In the genomic region with DNA sequence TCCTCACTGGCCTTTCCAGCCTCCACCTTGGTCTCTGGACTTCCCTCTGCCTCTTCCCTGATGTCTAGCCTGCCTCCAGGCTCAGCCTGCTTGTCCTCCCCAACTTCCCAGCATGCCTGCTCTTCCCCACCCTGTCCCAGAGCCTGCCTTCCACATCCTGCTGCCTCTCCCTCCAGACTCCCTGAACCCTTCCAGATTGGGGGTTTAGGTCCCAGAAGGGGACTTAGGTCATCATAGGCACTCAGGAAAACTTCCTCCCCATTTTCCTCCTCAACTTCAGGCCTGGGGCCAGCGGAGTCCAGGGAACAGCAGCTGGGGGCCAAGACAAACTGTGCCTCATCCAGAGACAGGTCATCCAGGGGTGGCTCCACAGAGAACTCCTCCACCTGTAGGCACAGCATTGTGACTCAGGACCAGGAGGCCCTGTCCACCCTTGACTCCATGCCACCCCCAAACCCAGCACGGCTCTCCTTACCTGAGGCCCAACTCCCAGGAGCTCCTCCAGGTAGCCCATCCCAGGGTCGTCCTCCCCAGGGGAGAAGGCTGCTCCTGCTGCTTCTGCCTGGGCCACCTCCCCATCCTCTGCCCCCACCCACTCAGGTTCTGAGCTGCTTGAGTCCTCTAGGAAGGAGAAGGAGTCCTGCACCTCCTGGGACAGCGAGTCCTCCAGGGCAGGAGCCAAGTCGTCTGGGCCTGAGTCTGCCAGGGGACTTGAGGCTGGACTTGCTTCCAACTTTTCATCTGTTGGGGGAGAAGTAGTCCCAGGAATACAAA, we compare ENCODE assay signal across 20 cellular contexts. TPM values are rescaled to one million over a fixed set of nuclear protein-coding genes. Genes with fewer than 3 reads are reported as not detected.
DNase-seq lines count a peak whose midpoint lies in the region; ATAC-seq, FAIRE-seq and TF ChIP-seq lines count a peak whose summit lies in the region.
"Had no signal": no experiment of that assay in that cellular context is flagged by ENCODE, and none has a peak within 500 bp of the region (broad histone marks: within the 10 kb centered on the region; RNA-seq: fewer than 3 reads in every experiment).

No MANE protein-coding gene starts in this region.

- no peaks in the 10 kb centered on the region for H3K9me2 ChIP-seq in MM.1S (replicated peaks; ENCODE audit: insufficient read depth, low read length)

- H3K4me2 ChIP-seq in MM.1S (ENCODE audit: low read depth, low read length): no peak overlapping the region

- H3K4me1 ChIP-seq in MM.1S (ENCODE audit: low read length): peaks cover 17% of the 10 kb centered on the region
- peaks cover 5% of the 10 kb centered on the region for H3K4me1 ChIP-seq in effector memory CD4-positive, alpha-beta T cell (ENCODE audit: control insufficient read depth, insufficient read depth, low read length, poor library complexity, severe bottlenecking)
- H3K4me1 ChIP-seq in spleen: peaks cover 5 to 57% (median 21%) of the 10 kb centered on the region in 6 donors
- H3K4me1 ChIP-seq in colonic mucosa: no peaks in the 10 kb centered on the region

- no peaks in the 10 kb centered on the region for H4K20me1 ChIP-seq in MM.1S (ENCODE audit: insufficient read depth, low read length)

- TF ChIP-seq POLR2A in spleen (IDR thresholded peaks at IDR 0.05): no peak

- intact Hi-C loops in activated CD4-positive, alpha-beta T cell treated with anti-CD3 and anti-CD28 coated beads, Interleukin-2, amount 10 ng/mL, durations not matched to agents 24 days and 14 days (cut with micrococcal nuclease): loop anchor here (10.0 kb wide), 1 partner anchor 346 kb away; no protein-coding TSS in a partner anchor
- intact Hi-C loops in spleen (cut with DNase I; ENCODE audit: low total_unique reads): loop anchor here (10.0 kb wide), 1 partner anchor 46 kb away; the partner anchor contains the start of gene KLHDC9
- intact Hi-C loops in colonic mucosa (cut with DNase I): loop anchor here (10.0 kb wide), 1 partner anchor 54 kb away; no protein-coding TSS in a partner anchor

- H2AFZ ChIP-seq in MM.1S (ENCODE audit: low read length): no peak overlapping the region

- H3K27ac ChIP-seq in MM.1S (ENCODE audit: low read length) (peak overlapping the region; percentile 5; the same call in 1 of the 2 replicates), spleen (peak overlapping the region in 7 of 8 donors; percentile 8 to 98 (median 43)), colonic mucosa (no peak overlapping the region)
- peak overlapping the region; percentile 11 for H3K27ac ChIP-seq in effector memory CD4-positive, alpha-beta T cell (ENCODE audit: insufficient read depth, low read length, poor library complexity, severe bottlenecking)
- H3K27ac ChIP-seq: C4-2B, cardiac muscle cell, HL-60 had no signal

- H3K27ac Mint-ChIP-seq in activated CD4-positive, alpha-beta T cell treated with anti-CD3 and anti-CD28 coated beads, Interleukin-2, amount 10 ng/mL, durations not matched to agents 24 days and 14 days: peak overlapping the region; percentile 77

- H3K9me3 ChIP-seq in MM.1S (replicated peaks; ENCODE audit: insufficient read depth, low read length) (no peaks in the 10 kb centered on the region), spleen (no peaks in the 10 kb centered on the region), colonic mucosa (no peaks in the 10 kb centered on the region)
- H3K9me3 ChIP-seq in effector memory CD4-positive, alpha-beta T cell (ENCODE audit: control insufficient read depth, low read length): no peaks in the 10 kb centered on the region

- H3K36me3 Mint-ChIP-seq in activated CD4-positive, alpha-beta T cell treated with anti-CD3 and anti-CD28 coated beads, Interleukin-2, amount 10 ng/mL, durations not matched to agents 24 days and 14 days (ENCODE audit: low read depth): peaks cover 57% of the 10 kb centered on the region

- H3F3A ChIP-seq in MM.1S (ENCODE audit: insufficient read depth, low read length): peaks cover 45% of the 10 kb centered on the region

- no peak overlapping the region for H3K4me3 Mint-ChIP-seq in activated CD4-positive, alpha-beta T cell treated with anti-CD3 and anti-CD28 coated beads, Interleukin-2, amount 10 ng/mL, durations not matched to agents 24 days and 14 days

- H3K4me3 ChIP-seq in MM.1S (ENCODE audit: low read length) (no peak overlapping the region), spleen (no peak overlapping the region), colonic mucosa (no peak overlapping the region)
- no peak overlapping the region for H3K4me3 ChIP-seq in effector memory CD4-positive, alpha-beta T cell (ENCODE audit: insufficient read depth, low read depth, low read length, poor library complexity, severe bottlenecking)
- H3K4me3 ChIP-seq: cardiac muscle cell, skin epidermis had no signal

- H3K4me1 Mint-ChIP-seq in activated CD4-positive, alpha-beta T cell treated with anti-CD3 and anti-CD28 coated beads, Interleukin-2, amount 10 ng/mL, durations not matched to agents 24 days and 14 days: peaks cover 35% of the 10 kb centered on the region

- no peaks in the 10 kb centered on the region for H3K27me3 Mint-ChIP-seq in activated CD4-positive, alpha-beta T cell treated with anti-CD3 and anti-CD28 coated beads, Interleukin-2, amount 10 ng/mL, durations not matched to agents 24 days and 14 days

- no peak for FAIRE-seq in frontal cortex (lab: Jason Lieb, UNC)
- FAIRE-seq: A204.1 had no signal

- ATAC-seq in HG02571 (IDR thresholded peaks at IDR 0.05; ENCODE audit: unreplicated experiment): no peak
- ATAC-seq: left cardiac atrium had no signal

- H3K27me3 ChIP-seq in MM.1S (replicated peaks; ENCODE audit: insufficient read depth, low read length) (no peaks in the 10 kb centered on the region), spleen (replicated peaks in 1 of 7) (no peaks in the 10 kb centered on the region), colonic mucosa (no peaks in the 10 kb centered on the region)
- H3K27me3 ChIP-seq in effector memory CD4-positive, alpha-beta T cell (replicated peaks; ENCODE audit: control insufficient read depth, insufficient read depth, low read length, poor library complexity, severe bottlenecking): no peaks in the 10 kb centered on the region

- WGBS in spleen, 5 donors: 94 to 100% (median 100%) methylated on average over 4 to 5 of the region's 5 CpGs

- H3K9ac ChIP-seq in MM.1S (ENCODE audit: low read length) (no peak overlapping the region), colonic mucosa (ENCODE audit: low read depth in 2 of 2, low read length in 2 of 2) (no peak overlapping the region)

- TF ChIP-seq CTCF in MM.1S (IDR thresholded peaks at IDR 0.05; ENCODE audit: low read length): no peak
- no peak for TF ChIP-seq CTCF in spleen (IDR thresholded peaks at IDR 0.05 in 8 of 11, conservative IDR thresholded peaks at IDR 0.05 in 3 of 11)
- TF ChIP-seq CTCF in colonic mucosa (IDR thresholded peaks at IDR 0.05): no peak

- DNase-seq in activated CD4-positive, alpha-beta T cell treated with anti-CD3 and anti-CD28 coated beads, Interleukin-2, amount 10 ng/mL, durations not matched to agents 24 days and 14 days: no peak
- no peak for DNase-seq in activated CD4-positive, alpha-beta T cell treated with anti-CD3 and anti-CD28 coated beads, Interleukin-2, amount 50 U/mL, for 4 hours
- peak; percentile 5 for DNase-seq in MM.1S
- DNase-seq in effector memory CD4-positive, alpha-beta T cell: no peak
- no peak for DNase-seq in spleen
- no peak for DNase-seq in colonic mucosa
- DNase-seq in frontal cortex (ENCODE audit: low spot score in 2 of 2): no peak
- DNase-seq: effector CD8-positive, alpha-beta T cell; KG1; left cardiac atrium; midbrain; NCI-H1105; NCI-H82; trophoblast cell had no signal

- peaks cover 16% of the 10 kb centered on the region for H3K79me2 ChIP-seq in MM.1S (ENCODE audit: low read length)

- H3K9me3 Mint-ChIP-seq in activated CD4-positive, alpha-beta T cell treated with anti-CD3 and anti-CD28 coated beads, Interleukin-2, amount 10 ng/mL, durations not matched to agents 24 days and 14 days: no peaks in the 10 kb centered on the region

- H3K36me3 ChIP-seq in MM.1S (replicated peaks; ENCODE audit: insufficient read depth, low read length): peaks cover 16% of the 10 kb centered on the region
- peaks cover 64% of the 10 kb centered on the region for H3K36me3 ChIP-seq in effector memory CD4-positive, alpha-beta T cell (ENCODE audit: control insufficient read depth, insufficient read depth, low read length)
- peaks cover 6 to 71% (median 64%) of the 10 kb centered on the region in 6 donors for H3K36me3 ChIP-seq in spleen
- no peaks in the 10 kb centered on the region for H3K36me3 ChIP-seq in colonic mucosa
- H3K36me3 ChIP-seq: cardiac muscle cell had no signal

RNA-seq across cellular contexts. Expression of gene USF1, which starts 3.4 kb away (rescaled TPM):
- 46.5 and 48.6 TPM in 2 replicates for total RNA-seq in activated CD4-positive, alpha-beta T cell treated with anti-CD3 and anti-CD28 coated beads, Interleukin-2, amount 10 ng/mL, durations not matched to agents 24 days and 14 days
- 100 to 1,000 TPM; 113 to 158 (median 123) TPM for total RNA-seq in spleen
- 100 to 1,000 TPM; 132 to 339 (median 228) TPM for polyA plus RNA-seq in spleen
- total RNA-seq in colonic mucosa: 10 to 100 TPM; 63.6 TPM
- 186 TPM for total RNA-seq in frontal cortex

RNA-seq across cellular contexts. Expression of gene TSTD1, which starts 10.4 kb away (rescaled TPM):
- total RNA-seq in activated CD4-positive, alpha-beta T cell treated with anti-CD3 and anti-CD28 coated beads, Interleukin-2, amount 10 ng/mL, durations not matched to agents 24 days and 14 days: 41.7 and 49.7 TPM in 2 replicates
- total RNA-seq in spleen (10 to 100 TPM; 24.3 to 31.9 (median 29.7) TPM), colonic mucosa (10 to 100 TPM; 74.7 to 87.8 TPM), frontal cortex (32.6 TPM)
- 100 to 1,000 TPM in 1 of 3 donors, 10 to 100 TPM in 2; 87.6 to 141 (median 94.2) TPM for polyA plus RNA-seq in spleen

RNA-seq across cellular contexts. Expression of gene ARHGAP30, which starts 20.6 kb away (rescaled TPM):
- total RNA-seq in activated CD4-positive, alpha-beta T cell treated with anti-CD3 and anti-CD28 coated beads, Interleukin-2, amount 10 ng/mL, durations not matched to agents 24 days and 14 days: 134 and 139 TPM in 2 replicates
- total RNA-seq in spleen (100 to 1,000 TPM; 103 to 145 (median 129) TPM), colonic mucosa (1 to 10 TPM; 3.5 to 5.3 TPM), frontal cortex (0.82 TPM)
- polyA plus RNA-seq in spleen: 10 to 100 TPM; 28.8 to 81.5 (median 31.1) TPM
- total RNA-seq: cardiac muscle cell had no signal

RNA-seq across cellular contexts. Expression of gene F11R, which starts 28.2 kb away (rescaled TPM):
- total RNA-seq in activated CD4-positive, alpha-beta T cell treated with anti-CD3 and anti-CD28 coated beads, Interleukin-2, amount 10 ng/mL, durations not matched to agents 24 days and 14 days: 9.1 and 21.4 TPM in 2 replicates
- total RNA-seq in spleen (10 to 100 TPM; 46.7 to 77.2 (median 56.8) TPM), colonic mucosa (100 to 1,000 TPM; 134 to 179 TPM), frontal cortex (9.4 TPM)
- polyA plus RNA-seq in spleen: 10 to 100 TPM in 1 of 3 donors, 1 to 10 TPM in 2; 6.4 to 16.5 (median 8.4) TPM

RNA-seq across cellular contexts. Expression of gene NECTIN4, which starts 40.2 kb away (rescaled TPM):
- 0.05 TPM in 1 of 2 replicates, not detected in the other for total RNA-seq in activated CD4-positive, alpha-beta T cell treated with anti-CD3 and anti-CD28 coated beads, Interleukin-2, amount 10 ng/mL, durations not matched to agents 24 days and 14 days
- total RNA-seq in spleen (not detected), colonic mucosa (1 to 10 TPM; 4.6 to 7.8 TPM), frontal cortex (not detected)
- polyA plus RNA-seq in spleen: under 1 TPM; 0.03 to 0.06 (median 0.04) TPM
- total RNA-seq: cardiac muscle cell had no signal
- polyA plus RNA-seq: cardiac muscle cell had no signal

Comparison
In these comparisons a context has a peak if more than half of its experiments do, and no peak if none do; other contexts are left out.
1. RNA of gene ARHGAP30, which starts 20.6 kb away (total RNA-seq): 134 to 139 TPM in activated CD4-positive, alpha-beta T cell treated with anti-CD3 and anti-CD28 coated beads, Interleukin-2, amount 10 ng/mL, durations not matched to agents 24 days and 14 days and 103 to 145 TPM in spleen; 3.5 to 5.3 TPM in colonic mucosa and 0.82 TPM in frontal cortex (single experiment); every median in the first group is over 10 times any median in the second.